In genomic region chr6:17707371-17707651, GRCh38 we compare ENCODE assay signal across 1 cellular context.
TF ChIP-seq lines count a peak whose summit lies in the region.

No MANE protein-coding gene starts in this region.

TF ChIP-seq in H1, 55 proteins besides CTCF, POLR2A, EP300 and RAD21 (continued from another document):
- no peak for TF ChIP-seq JUN (IDR thresholded peaks at IDR 0.05; ENCODE audit: low read depth, low read length)
- no peak for TF ChIP-seq SP4 (IDR thresholded peaks at IDR 0.05; ENCODE audit: low read length)
- no peak for TF ChIP-seq FOSL1 (IDR thresholded peaks at IDR 0.05; ENCODE audit: insufficient read depth, low read depth, low read length)
- no peak for TF ChIP-seq SAP30 (IDR thresholded peaks at IDR 0.05; ENCODE audit: insufficient read depth, insufficient replicate concordance, low read length)
- no peak for TF ChIP-seq CREB1 (IDR thresholded peaks at IDR 0.05)
- TF ChIP-seq SP2 (IDR thresholded peaks at IDR 0.05; ENCODE audit: low read length) = no peak
